In the genomic region with DNA sequence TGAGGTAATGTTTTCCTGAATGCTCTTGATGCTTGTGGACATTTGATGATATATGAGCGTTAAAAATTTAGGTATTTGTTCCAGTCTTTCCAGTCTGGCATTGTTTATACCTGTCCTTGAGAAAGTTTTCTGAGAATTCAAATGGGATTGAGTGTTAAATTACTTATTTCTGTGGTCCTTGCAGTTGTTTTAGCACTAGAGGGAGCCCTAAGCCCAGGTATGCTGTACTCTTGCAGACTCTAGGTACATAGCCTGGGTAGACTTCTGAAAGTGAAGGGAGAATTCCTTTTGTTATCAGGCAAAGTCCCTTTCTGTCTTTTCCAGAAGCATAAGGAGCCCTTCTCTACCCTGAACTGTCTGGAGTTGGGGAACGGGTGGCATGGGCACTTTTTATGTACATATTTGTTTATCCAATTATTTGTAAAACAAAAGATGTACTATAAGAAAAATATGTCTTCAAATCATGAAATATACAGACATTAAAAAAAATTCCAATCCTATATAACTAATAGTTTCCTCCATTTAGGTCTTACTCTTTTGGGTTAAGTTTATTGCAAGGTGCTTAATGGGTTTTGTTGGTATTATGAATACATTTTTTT, we compare ENCODE assay signal across 9 cellular contexts.
A peak's percentile ranks its signal among the peaks of the same experiment; 100 is the strongest.
DNase-seq lines count a peak whose midpoint lies in the region; ATAC-seq and TF ChIP-seq lines count a peak whose summit lies in the region.
"Had no signal": no experiment of that assay in that cellular context is flagged by ENCODE, and none has a peak within 500 bp of the region (broad histone marks: within the 10 kb centered on the region; RNA-seq: fewer than 3 reads in every experiment).

No MANE protein-coding gene starts in this region.

- no peak overlapping the region for H3K4me3 ChIP-seq in smooth muscle cell

- peak; percentile 24 for DNase-seq in AG08396 (ENCODE audit: low spot score)
- peak; percentile 25 for DNase-seq in NCI-H1092 (lab: John Stamatoyannopoulos, UW)
- DNase-seq in SW 1271 (lab: John Stamatoyannopoulos, UW): peak; percentile 2 to 52
- DNase-seq in germinal center (ENCODE audit: low spot score): peak; percentile 23
- no peak for DNase-seq in smooth muscle cell (lab: John Stamatoyannopoulos, UW; ENCODE audit: unreplicated experiment)
- DNase-seq in stimulated activated effector memory CD8-positive, alpha-beta T cell treated with anti-CD3 and anti-CD28 coated beads, Interleukin-12 subunit alpha, Interleukin-12 subunit beta, amount 100 ng/mL, for 72 hours (ENCODE audit: low spot score in 2 of 2): no peak

- H2AFZ ChIP-seq in smooth muscle cell (ENCODE audit: low read depth): no peak overlapping the region

- peak; percentile 78 for TF ChIP-seq CTCF in GM12873 (IDR thresholded peaks at IDR 0.05; ENCODE audit: insufficient read depth, low read depth, low read length, missing control alignments)
- peak; percentile 81 for TF ChIP-seq CTCF in smooth muscle cell (IDR thresholded peaks at IDR 0.05; ENCODE audit: borderline replicate concordance, insufficient read depth, poor library complexity, severe bottlenecking)

- no peaks in the 10 kb centered on the region for H3K9me3 ChIP-seq in smooth muscle cell (replicated peaks; ENCODE audit: low read depth)
- H3K9me3 ChIP-seq: neutrophil had no signal

- H3K9ac ChIP-seq in smooth muscle cell (ENCODE audit: low read depth): no peak overlapping the region

- WGBS in smooth muscle cell (ENCODE audit: low lambda C conversion rate): 9% methylated on average over 2 of the region's 2 CpGs

- H3K27ac ChIP-seq in smooth muscle cell (ENCODE audit: low read depth): no peak overlapping the region
- H3K27ac ChIP-seq: neutrophil had no signal

- no peaks in the 10 kb centered on the region for H3K4me1 ChIP-seq in smooth muscle cell (ENCODE audit: low read depth)

- no peak overlapping the region for H3K4me3 Mint-ChIP-seq in stimulated activated effector memory CD8-positive, alpha-beta T cell treated with anti-CD3 and anti-CD28 coated beads, Interleukin-12 subunit alpha, Interleukin-12 subunit beta, amount 100 ng/mL, for 72 hours

- no peak overlapping the region for H3K27ac Mint-ChIP-seq in stimulated activated effector memory CD8-positive, alpha-beta T cell treated with anti-CD3 and anti-CD28 coated beads, Interleukin-12 subunit alpha, Interleukin-12 subunit beta, amount 100 ng/mL, for 72 hours

- H3K9me3 Mint-ChIP-seq in stimulated activated effector memory CD8-positive, alpha-beta T cell treated with anti-CD3 and anti-CD28 coated beads, Interleukin-12 subunit alpha, Interleukin-12 subunit beta, amount 100 ng/mL, for 72 hours: peaks cover 12% of the 10 kb centered on the region

- H3K4me1 Mint-ChIP-seq in stimulated activated effector memory CD8-positive, alpha-beta T cell treated with anti-CD3 and anti-CD28 coated beads, Interleukin-12 subunit alpha, Interleukin-12 subunit beta, amount 100 ng/mL, for 72 hours: no peaks in the 10 kb centered on the region

- no peaks in the 10 kb centered on the region for H3K79me2 ChIP-seq in smooth muscle cell (ENCODE audit: low read depth)

- H3F3A ChIP-seq in smooth muscle cell (ENCODE audit: low read depth): no peaks in the 10 kb centered on the region

- H4K20me1 ChIP-seq in smooth muscle cell (ENCODE audit: low read depth): no peaks in the 10 kb centered on the region

- H3K4me2 ChIP-seq in smooth muscle cell: no peak overlapping the region

- H3K27me3 ChIP-seq in smooth muscle cell (ENCODE audit: low read depth): no peaks in the 10 kb centered on the region
- H3K27me3 ChIP-seq: neutrophil had no signal

- H3K36me3 Mint-ChIP-seq in stimulated activated effector memory CD8-positive, alpha-beta T cell treated with anti-CD3 and anti-CD28 coated beads, Interleukin-12 subunit alpha, Interleukin-12 subunit beta, amount 100 ng/mL, for 72 hours: no peaks in the 10 kb centered on the region

- H3K36me3 ChIP-seq in smooth muscle cell (ENCODE audit: low read depth): no peaks in the 10 kb centered on the region
- H3K36me3 ChIP-seq: neutrophil had no signal

- peak; percentile 84 for ATAC-seq in HG02623 (IDR thresholded peaks at IDR 0.05; ENCODE audit: unreplicated experiment)
- no peak for ATAC-seq in stimulated activated effector memory CD8-positive, alpha-beta T cell treated with anti-CD3 and anti-CD28 coated beads, Interleukin-12 subunit alpha, Interleukin-12 subunit beta, amount 100 ng/mL, for 72 hours

Comparison
In these comparisons a context has a peak if more than half of its experiments do, and no peak if none do; other contexts are left out.
1. DNase-seq: peak in AG08396 (single experiment), NCI-H1092 (single experiment), SW 1271 (2 of 2) and germinal center (single experiment); none in smooth muscle cell (single experiment) and stimulated activated effector memory CD8-positive, alpha-beta T cell treated with anti-CD3 and anti-CD28 coated beads, Interleukin-12 subunit alpha, Interleukin-12 subunit beta, amount 100 ng/mL, for 72 hours (0 of 2).